22 cellular contexts compared by ENCODE assay signal in the genomic region with DNA sequence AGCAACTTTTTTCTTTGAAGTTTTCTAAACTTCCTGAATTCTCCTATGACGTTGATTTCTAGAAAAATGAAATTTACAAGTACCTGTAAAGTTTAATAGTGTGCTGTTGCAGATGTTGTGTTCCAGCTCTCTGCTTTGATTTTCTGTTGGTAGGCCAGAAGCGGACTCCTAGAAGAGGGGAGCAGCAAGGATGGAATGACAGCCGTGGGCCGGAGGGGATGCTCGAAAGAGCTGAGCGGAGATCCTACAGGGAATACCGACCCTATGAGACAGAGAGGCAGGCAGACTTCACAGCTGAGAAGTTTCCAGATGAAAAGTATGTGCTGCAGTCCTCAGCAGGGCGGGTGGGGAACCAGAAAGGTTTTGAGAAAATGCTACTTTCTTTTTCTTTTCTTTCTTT. TPM values are rescaled to one million over a fixed set of nuclear protein-coding genes. Genes with fewer than 3 reads are reported as not detected.
DNase-seq lines count a peak whose midpoint lies in the region; ATAC-seq and TF ChIP-seq lines count a peak whose summit lies in the region.
"Had no signal": no experiment of that assay in that cellular context is flagged by ENCODE, and none has a peak within 500 bp of the region (broad histone marks: within the 10 kb centered on the region; RNA-seq: fewer than 3 reads in every experiment).

No MANE protein-coding gene starts in this region.

- no peak overlapping the region for H3K4me3 Mint-ChIP-seq in activated CD8-positive, alpha-beta T cell treated with anti-CD3 and anti-CD28 coated beads for 36 hours
- H3K4me3 Mint-ChIP-seq in activated CD8-positive, alpha-beta T cell treated with anti-CD3 and anti-CD28 coated beads, Interleukin-2, amount 10 ng/mL, durations not matched to agents 7 days and 5 days = no peak overlapping the region
- no peak overlapping the region for H3K4me3 Mint-ChIP-seq in WTC11
- no peak overlapping the region for H3K4me3 Mint-ChIP-seq in osteocyte (ENCODE audit: unreplicated experiment)
- H3K4me3 Mint-ChIP-seq: CD14-positive monocyte; CD4-positive, alpha-beta T cell; CD8-positive, alpha-beta memory T cell had no signal

- H3K27me3 Mint-ChIP-seq in activated CD8-positive, alpha-beta T cell treated with anti-CD3 and anti-CD28 coated beads for 36 hours = no peaks in the 10 kb centered on the region
- no peaks in the 10 kb centered on the region for H3K27me3 Mint-ChIP-seq in activated CD8-positive, alpha-beta T cell treated with anti-CD3 and anti-CD28 coated beads, Interleukin-2, amount 10 ng/mL, durations not matched to agents 7 days and 5 days (ENCODE audit: low read depth)
- no peaks in the 10 kb centered on the region for H3K27me3 Mint-ChIP-seq in WTC11 (ENCODE audit: low read depth)
- no peaks in the 10 kb centered on the region for H3K27me3 Mint-ChIP-seq in osteocyte (ENCODE audit: unreplicated experiment)
- H3K27me3 Mint-ChIP-seq: CD4-positive, alpha-beta T cell; CD8-positive, alpha-beta memory T cell had no signal

- DNase-seq in activated CD8-positive, alpha-beta T cell treated with anti-CD3 and anti-CD28 coated beads for 36 hours = no peak
- DNase-seq in activated CD8-positive, alpha-beta T cell treated with anti-CD3 and anti-CD28 coated beads, Interleukin-2, amount 10 ng/mL, durations not matched to agents 7 days and 5 days = no peak
- peak; percentile 29 for DNase-seq in H7
- DNase-seq in WTC11 (ENCODE audit: low spot score) = no peak
- peak; percentile 57 for DNase-seq in osteocyte (ENCODE audit: extremely low spot score, unreplicated experiment)
- DNase-seq in NCI-H1048 (lab: John Stamatoyannopoulos, UW) = no peak
- no peak for DNase-seq in DMS153 (lab: John Stamatoyannopoulos, UW)
- DNase-seq: 8988T; ACHN; AML-193; BE2C; CD4-positive, alpha-beta T cell; CD8-positive, alpha-beta memory T cell; DMS 273 treated with DMSO at 0.1 percent for 48 hours; DMS53; DMS79 treated with DMSO at 0.1 percent for 48 hours; GF-D8; GOT3 had no signal

- POLR2A ChIA-PET in activated CD8-positive, alpha-beta T cell treated with anti-CD3 and anti-CD28 coated beads for 36 hours (lab: Charles Lee) = interaction anchor here (1.1 kb wide), 1 partner anchor 10 kb away, joined by 3 read pairs; no protein-coding TSS in a partner anchor
- POLR2A ChIA-PET in activated CD8-positive, alpha-beta T cell treated with anti-CD3 and anti-CD28 coated beads, Interleukin-2, amount 10 ng/mL, durations not matched to agents 7 days and 5 days (lab: Charles Lee) = no interaction called here
- POLR2A ChIA-PET in WTC11 (lab: Charles Lee) = interaction anchor here (0.7 kb wide), 1 partner anchor 147 kb away, joined by 9 read pairs; no protein-coding TSS in a partner anchor

- ATAC-seq in activated CD8-positive, alpha-beta T cell treated with anti-CD3 and anti-CD28 coated beads for 36 hours = no peak
- no peak for ATAC-seq in activated CD8-positive, alpha-beta T cell treated with anti-CD3 and anti-CD28 coated beads, Interleukin-2, amount 10 ng/mL, durations not matched to agents 7 days and 5 days
- ATAC-seq in WTC11 = no peak
- ATAC-seq: A549, HCT116 had no signal

- H3K36me3 Mint-ChIP-seq in activated CD8-positive, alpha-beta T cell treated with anti-CD3 and anti-CD28 coated beads for 36 hours (ENCODE audit: low read depth) = peaks cover 4% of the 10 kb centered on the region
- H3K36me3 Mint-ChIP-seq in activated CD8-positive, alpha-beta T cell treated with anti-CD3 and anti-CD28 coated beads, Interleukin-2, amount 10 ng/mL, durations not matched to agents 7 days and 5 days (ENCODE audit: low read depth) = no peaks in the 10 kb centered on the region
- H3K36me3 Mint-ChIP-seq in WTC11 = peaks cover 6% of the 10 kb centered on the region
- peaks cover 17% of the 10 kb centered on the region for H3K36me3 Mint-ChIP-seq in osteocyte (ENCODE audit: unreplicated experiment)
- H3K36me3 Mint-ChIP-seq: CD14-positive monocyte had no signal

- peak overlapping the region; percentile 10 for H3K27ac Mint-ChIP-seq in activated CD8-positive, alpha-beta T cell treated with anti-CD3 and anti-CD28 coated beads for 36 hours
- H3K27ac Mint-ChIP-seq in activated CD8-positive, alpha-beta T cell treated with anti-CD3 and anti-CD28 coated beads, Interleukin-2, amount 10 ng/mL, durations not matched to agents 7 days and 5 days = no peak overlapping the region
- H3K27ac Mint-ChIP-seq in WTC11 (peak overlapping the region; percentile 55; the same call in 1 of the 2 replicates), osteocyte (ENCODE audit: unreplicated experiment) (no peak overlapping the region)
- H3K27ac Mint-ChIP-seq: CD14-positive monocyte; CD4-positive, alpha-beta T cell had no signal

- no peaks in the 10 kb centered on the region for H3K9me3 Mint-ChIP-seq in activated CD8-positive, alpha-beta T cell treated with anti-CD3 and anti-CD28 coated beads for 36 hours
- H3K9me3 Mint-ChIP-seq in activated CD8-positive, alpha-beta T cell treated with anti-CD3 and anti-CD28 coated beads, Interleukin-2, amount 10 ng/mL, durations not matched to agents 7 days and 5 days (ENCODE audit: insufficient read depth) = no peaks in the 10 kb centered on the region
- H3K9me3 Mint-ChIP-seq in WTC11 = no peaks in the 10 kb centered on the region
- H3K9me3 Mint-ChIP-seq in osteocyte (ENCODE audit: unreplicated experiment) = no peaks in the 10 kb centered on the region
- H3K9me3 Mint-ChIP-seq: CD14-positive monocyte; CD4-positive, alpha-beta T cell; CD8-positive, alpha-beta memory T cell had no signal

- no peaks in the 10 kb centered on the region; the same call in 1 of the 2 replicates for H3K36me3 ChIP-seq in H7 (replicated peaks; ENCODE audit: control insufficient read depth, insufficient read depth, low read length)
- H3K36me3 ChIP-seq: BE2C; BLaER1 treated with 17β-estradiol and CSF1 and Interleukin-3, amounts not matched to agents 10 nM and 100 nM had no signal

- intact Hi-C loops in activated CD8-positive, alpha-beta T cell treated with anti-CD3 and anti-CD28 coated beads for 36 hours (cut with micrococcal nuclease) = no loop called here

- no peak for TF ChIP-seq CTCF in activated CD8-positive, alpha-beta T cell treated with anti-CD3 and anti-CD28 coated beads for 36 hours (IDR thresholded peaks at IDR 0.05)
- TF ChIP-seq CTCF in WTC11 (IDR thresholded peaks at IDR 0.05) (no peak), osteocyte (IDR thresholded peaks at IDR 0.05) (no peak)

- H3K4me3 ChIP-seq in H7 (ENCODE audit: insufficient read depth, low read depth, low read length) = no peak overlapping the region
- H3K4me3 ChIP-seq: A549; BLaER1 treated with 17β-estradiol and CSF1 and Interleukin-3, amounts not matched to agents 10 nM and 100 nM had no signal

- CTCF ChIA-PET in activated CD8-positive, alpha-beta T cell treated with anti-CD3 and anti-CD28 coated beads for 36 hours (lab: Charles Lee) = interaction anchor here (1.3 kb wide), 1 partner anchor 16 kb away, joined by 3 read pairs; no protein-coding TSS in a partner anchor
- CTCF ChIA-PET in activated CD8-positive, alpha-beta T cell treated with anti-CD3 and anti-CD28 coated beads, Interleukin-2, amount 10 ng/mL, durations not matched to agents 7 days and 5 days (lab: Charles Lee) = no interaction called here
- CTCF ChIA-PET in WTC11 (lab: Charles Lee) = interaction anchor here (0.7 to 1.5 kb wide), 3 partner anchors 16 to 211 kb away, joined by 3 to 5 read pairs (median 3); no protein-coding TSS in a partner anchor

- H3K4me1 Mint-ChIP-seq in activated CD8-positive, alpha-beta T cell treated with anti-CD3 and anti-CD28 coated beads for 36 hours (ENCODE audit: low read depth) = peaks cover 18% of the 10 kb centered on the region
- no peaks in the 10 kb centered on the region for H3K4me1 Mint-ChIP-seq in activated CD8-positive, alpha-beta T cell treated with anti-CD3 and anti-CD28 coated beads, Interleukin-2, amount 10 ng/mL, durations not matched to agents 7 days and 5 days (ENCODE audit: low read depth)
- peaks cover 36% of the 10 kb centered on the region for H3K4me1 Mint-ChIP-seq in WTC11
- peaks cover 23% of the 10 kb centered on the region for H3K4me1 Mint-ChIP-seq in osteocyte (ENCODE audit: unreplicated experiment)
- H3K4me1 Mint-ChIP-seq: CD14-positive monocyte had no signal

- H3K27me3 ChIP-seq in H7 (ENCODE audit: control insufficient read depth, insufficient read depth, low read length) = no peaks in the 10 kb centered on the region
- H3K27me3 ChIP-seq: BE2C; BLaER1 treated with 17β-estradiol and CSF1 and Interleukin-3, amounts not matched to agents 10 nM and 100 nM had no signal

TF ChIP-seq in WTC11, 78 proteins besides CTCF, POLR2A, EP300 and RAD21 (continues in another document):
- TF ChIP-seq, protein P1, sequence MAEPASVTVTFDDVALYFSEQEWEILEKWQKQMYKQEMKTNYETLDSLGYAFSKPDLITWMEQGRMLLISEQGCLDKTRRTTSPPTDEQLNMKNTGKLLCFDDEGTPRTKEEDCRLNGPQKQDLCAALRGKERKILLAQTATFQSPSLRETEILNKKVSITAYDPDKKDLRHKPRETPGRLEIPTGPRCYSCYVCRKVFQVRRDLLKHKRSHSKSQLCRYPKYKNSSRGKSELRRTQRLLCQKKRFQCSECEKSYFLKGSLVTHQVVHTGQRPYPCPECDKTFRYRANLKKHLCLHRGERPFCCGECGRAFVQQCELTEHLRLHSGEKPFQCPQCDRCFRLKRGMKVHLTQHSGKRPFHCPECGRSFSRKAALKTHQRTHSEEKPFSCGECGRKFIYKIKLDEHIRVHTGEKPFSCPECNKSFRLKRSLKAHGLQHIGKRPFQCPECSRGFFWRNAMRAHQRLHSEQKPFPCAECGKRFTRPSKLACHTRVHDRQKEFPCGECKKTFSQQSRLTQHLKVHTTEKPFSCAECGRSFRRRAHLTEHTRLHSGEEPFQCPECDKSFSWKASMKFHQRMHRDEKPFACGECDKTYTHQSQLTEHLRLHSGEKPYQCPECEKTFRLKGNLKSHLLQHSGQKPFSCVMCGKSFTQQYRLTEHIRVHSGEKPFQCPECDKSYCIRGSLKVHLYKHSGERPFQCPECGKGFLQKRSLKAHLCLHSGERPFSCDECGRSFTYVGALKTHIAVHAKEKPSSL (CRISPR knock-in tag; conservative IDR thresholded peaks at IDR 0.05) = no peak
- TF ChIP-seq ZNF263 (CRISPR knock-in tag; IDR thresholded peaks at IDR 0.05; ENCODE audit: low read depth) = no peak

RNA-seq across cellular contexts. Expression of gene HABP4, which starts 8.3 kb away (rescaled TPM):
- 1 to 10 TPM; 7.0 to 8.3 TPM for total RNA-seq in activated CD8-positive, alpha-beta T cell treated with anti-CD3 and anti-CD28 coated beads for 36 hours
- total RNA-seq in activated CD8-positive, alpha-beta T cell treated with anti-CD3 and anti-CD28 coated beads, Interleukin-2, amount 10 ng/mL, durations not matched to agents 7 days and 5 days = 1 to 10 TPM; 4.1 to 5.0 TPM
- total RNA-seq in H7 (2014; rRNA removed; shearing (Covaris generic)) = 4.6 and 10.0 TPM in 2 replicates
- 9.8 to 11.0 TPM (median 10.1 TPM) in 3 replicates for total RNA-seq in WTC11 (2021)
- 15.8 and 16.5 TPM in 2 replicates for total RNA-seq in osteocyte

RNA-seq across cellular contexts. Expression of gene ZNF367, which starts 40.1 kb away (rescaled TPM):
- 10 to 100 TPM; 29.3 to 30.1 TPM for total RNA-seq in activated CD8-positive, alpha-beta T cell treated with anti-CD3 and anti-CD28 coated beads for 36 hours
- total RNA-seq in activated CD8-positive, alpha-beta T cell treated with anti-CD3 and anti-CD28 coated beads, Interleukin-2, amount 10 ng/mL, durations not matched to agents 7 days and 5 days = 10 to 100 TPM; 37.1 to 38.4 TPM
- 10.0 and 12.3 TPM in 2 replicates for total RNA-seq in H7 (2014; rRNA removed; shearing (Covaris generic))
- total RNA-seq in WTC11 (2021) (6.3 to 7.5 TPM (median 7.4 TPM) in 3 replicates), osteocyte (2.1 and 2.3 TPM in 2 replicates)

Comparison
In these comparisons a context has a peak if more than half of its experiments do, and no peak if none do; other contexts are left out.
1. H3K27ac Mint-ChIP-seq: peak in activated CD8-positive, alpha-beta T cell treated with anti-CD3 and anti-CD28 coated beads for 36 hours (single experiment) and WTC11 (single experiment); none in activated CD8-positive, alpha-beta T cell treated with anti-CD3 and anti-CD28 coated beads, Interleukin-2, amount 10 ng/mL, durations not matched to agents 7 days and 5 days (single experiment) and osteocyte (single experiment).
2. DNase-seq: peak in H7 (single experiment) and osteocyte (single experiment); none in activated CD8-positive, alpha-beta T cell treated with anti-CD3 and anti-CD28 coated beads for 36 hours (single experiment), activated CD8-positive, alpha-beta T cell treated with anti-CD3 and anti-CD28 coated beads, Interleukin-2, amount 10 ng/mL, durations not matched to agents 7 days and 5 days (single experiment), WTC11 (single experiment), NCI-H1048 (single experiment) and DMS153 (single experiment).